Comparison of ENCODE assay signal across 2 cellular contexts in genomic region chr15:65042776-65043322, GRCh38.
TF ChIP-seq lines count a peak whose summit lies in the region.

No MANE protein-coding gene starts in this region.

TF ChIP-seq in A549, 52 proteins besides CTCF, POLR2A, EP300 and RAD21:
- TF ChIP-seq CHD2 (IDR thresholded peaks at IDR 0.05; ENCODE audit: low read length, partially characterized antibody): no peak
- TF ChIP-seq, protein P1, sequence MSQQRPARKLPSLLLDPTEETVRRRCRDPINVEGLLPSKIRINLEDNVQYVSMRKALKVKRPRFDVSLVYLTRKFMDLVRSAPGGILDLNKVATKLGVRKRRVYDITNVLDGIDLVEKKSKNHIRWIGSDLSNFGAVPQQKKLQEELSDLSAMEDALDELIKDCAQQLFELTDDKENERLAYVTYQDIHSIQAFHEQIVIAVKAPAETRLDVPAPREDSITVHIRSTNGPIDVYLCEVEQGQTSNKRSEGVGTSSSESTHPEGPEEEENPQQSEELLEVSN (IDR thresholded peaks at IDR 0.05; ENCODE audit: borderline replicate concordance, low read depth): no peak
- no peak for TF ChIP-seq ESRRA (IDR thresholded peaks at IDR 0.05; ENCODE audit: borderline replicate concordance, low read length)
- TF ChIP-seq, protein P2, sequence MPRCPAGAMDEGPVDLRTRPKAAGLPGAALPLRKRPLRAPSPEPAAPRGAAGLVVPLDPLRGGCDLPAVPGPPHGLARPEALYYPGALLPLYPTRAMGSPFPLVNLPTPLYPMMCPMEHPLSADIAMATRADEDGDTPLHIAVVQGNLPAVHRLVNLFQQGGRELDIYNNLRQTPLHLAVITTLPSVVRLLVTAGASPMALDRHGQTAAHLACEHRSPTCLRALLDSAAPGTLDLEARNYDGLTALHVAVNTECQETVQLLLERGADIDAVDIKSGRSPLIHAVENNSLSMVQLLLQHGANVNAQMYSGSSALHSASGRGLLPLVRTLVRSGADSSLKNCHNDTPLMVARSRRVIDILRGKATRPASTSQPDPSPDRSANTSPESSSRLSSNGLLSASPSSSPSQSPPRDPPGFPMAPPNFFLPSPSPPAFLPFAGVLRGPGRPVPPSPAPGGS (IDR thresholded peaks at IDR 0.05): no peak
- TF ChIP-seq, protein P3, sequence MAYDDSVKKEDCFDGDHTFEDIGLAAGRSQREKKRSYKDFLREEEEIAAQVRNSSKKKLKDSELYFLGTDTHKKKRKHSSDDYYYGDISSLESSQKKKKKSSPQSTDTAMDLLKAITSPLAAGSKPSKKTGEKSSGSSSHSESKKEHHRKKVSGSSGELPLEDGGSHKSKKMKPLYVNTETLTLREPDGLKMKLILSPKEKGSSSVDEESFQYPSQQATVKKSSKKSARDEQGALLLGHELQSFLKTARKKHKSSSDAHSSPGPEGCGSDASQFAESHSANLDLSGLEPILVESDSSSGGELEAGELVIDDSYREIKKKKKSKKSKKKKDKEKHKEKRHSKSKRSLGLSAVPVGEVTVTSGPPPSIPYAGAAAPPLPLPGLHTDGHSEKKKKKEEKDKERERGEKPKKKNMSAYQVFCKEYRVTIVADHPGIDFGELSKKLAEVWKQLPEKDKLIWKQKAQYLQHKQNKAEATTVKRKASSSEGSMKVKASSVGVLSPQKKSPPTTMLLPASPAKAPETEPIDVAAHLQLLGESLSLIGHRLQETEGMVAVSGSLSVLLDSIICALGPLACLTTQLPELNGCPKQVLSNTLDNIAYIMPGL (CRISPR knock-in tag; IDR thresholded peaks at IDR 0.05; ENCODE audit: borderline replicate concordance): no peak
- no peak for TF ChIP-seq FOXS1 (CRISPR knock-in tag; IDR thresholded peaks at IDR 0.05)

TF ChIP-seq in SK-N-SH treated with all-trans-retinoic acid at 6 μM for 48 hours, 23 proteins besides CTCF, POLR2A, EP300 and RAD21:
- TF ChIP-seq CSDC2 (CRISPR knock-in tag; IDR thresholded peaks at IDR 0.05) (no peak), ZNF70 (CRISPR knock-in tag; IDR thresholded peaks at IDR 0.05) (no peak), BACH2 (CRISPR knock-in tag; IDR thresholded peaks at IDR 0.05; ENCODE audit: borderline replicate concordance) (no peak), ZFP30 (CRISPR knock-in tag; IDR thresholded peaks at IDR 0.05) (no peak), GLIS3 (CRISPR knock-in tag; IDR thresholded peaks at IDR 0.05) (no peak), ZNF8 (CRISPR knock-in tag; IDR thresholded peaks at IDR 0.05) (no peak)
